9 cellular contexts compared by ENCODE assay signal in the genomic region with DNA sequence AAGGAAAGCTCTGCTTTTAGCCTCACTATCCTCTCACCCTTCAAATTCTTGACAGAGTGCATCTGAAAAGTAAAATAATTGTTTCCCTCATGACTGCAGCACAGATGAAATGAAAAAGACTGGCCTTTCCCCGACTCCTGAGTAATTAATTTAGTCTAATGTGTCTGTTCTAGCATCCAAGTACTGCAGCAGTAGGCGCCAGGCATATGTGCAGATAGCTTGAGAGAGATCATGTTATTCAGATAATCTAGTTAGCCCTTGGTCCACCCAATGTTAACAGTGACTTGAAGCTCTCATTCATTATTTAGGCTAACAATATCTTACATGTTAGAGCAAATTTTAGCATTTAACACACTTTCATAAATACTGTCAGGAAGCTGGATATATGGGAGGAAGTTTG. TPM values are rescaled to one million over a fixed set of nuclear protein-coding genes. Genes with fewer than 3 reads are reported as not detected.
"Had no signal": no experiment of that assay in that cellular context is flagged by ENCODE, and none has a peak within 500 bp of the region (broad histone marks: within the 10 kb centered on the region; RNA-seq: fewer than 3 reads in every experiment).

No MANE protein-coding gene starts in this region.

- H2AFZ ChIP-seq: GM23248 had no signal

- H3K9me3 ChIP-seq: HAP-1 had no signal

- H3K4me3 Mint-ChIP-seq: HFFc6 had no signal

- H3K27ac Mint-ChIP-seq: HFFc6 had no signal

- H3K9ac ChIP-seq: GM23248 had no signal

- H3K4me1 ChIP-seq: HAP-1 had no signal

- DNase-seq: GM23248, GOT3, H7, HFFc6, IMR-90 had no signal

- H3K4me3 ChIP-seq: GM23248, HAP-1, K562 had no signal

- H3K27ac ChIP-seq: GM23248 had no signal

- ATAC-seq: HCT116, K562 had no signal

- H3K36me3 ChIP-seq: HAP-1 had no signal

RNA-seq across cellular contexts. Expression of a gene that starts 54.0 kb away (rescaled TPM):
- total RNA-seq: HT-29 had no signal
